8 cellular contexts compared by ENCODE assay signal in genomic region chr2:219498280-219499057, GRCh38. TPM values are rescaled to one million over a fixed set of nuclear protein-coding genes. Genes with fewer than 3 reads are reported as not detected.
A peak's percentile ranks its signal among the peaks of the same experiment; 100 is the strongest.
DNase-seq lines count a peak whose midpoint lies in the region; ATAC-seq and TF ChIP-seq lines count a peak whose summit lies in the region.

Gene GMPPA, plus strand, starts transcription at chr2:219498891. Its CDS starts 1,085 bp downstream, at chr2:219499976.

- H3K27ac Mint-ChIP-seq in activated T-cell treated with anti-CD3 and anti-CD28 coated beads, Interleukin-2, amount 50 U/mL, for 24 hours, result peak within 1 kb of the TSS; percentile 90

- H3K27me3 Mint-ChIP-seq in activated T-cell treated with anti-CD3 and anti-CD28 coated beads, Interleukin-2, amount 50 U/mL, for 24 hours, result peaks cover 50% of the 10 kb centered on the region

- H3K4me3 ChIP-seq in epithelial cell of proximal tubule (ENCODE audit: low read depth, low read length), result peak within 1 kb of the TSS; percentile 74

- peaks cover 34% of the 10 kb centered on the region for H3K36me3 Mint-ChIP-seq in activated T-cell treated with anti-CD3 and anti-CD28 coated beads, Interleukin-2, amount 50 U/mL, for 24 hours (ENCODE audit: low read depth)

- no peaks in the 10 kb centered on the region for H3K9me3 Mint-ChIP-seq in activated T-cell treated with anti-CD3 and anti-CD28 coated beads, Interleukin-2, amount 50 U/mL, for 24 hours

- peak; percentile 97 for ATAC-seq in GM21717 (IDR thresholded peaks at IDR 0.05; ENCODE audit: unreplicated experiment)

- DNase-seq in DMS153 treated with DMSO at 0.1 percent for 48 hours (lab: John Stamatoyannopoulos, UW; ENCODE audit: unreplicated experiment), result peak; percentile 96
- peak; percentile 100 for DNase-seq in KBM-7
- peak; percentile 95 for DNase-seq in activated T-cell treated with anti-CD3 and anti-CD28 coated beads, Interleukin-2, amount 50 U/mL, for 24 hours
- DNase-seq in epithelial cell of proximal tubule (ENCODE audit: low read depth), result peak; percentile 94
- DNase-seq in mucosa of gallbladder (ENCODE audit: low spot score), result peak; percentile 98
- DNase-seq in stimulated activated CD8-positive, alpha-beta memory T cell treated with anti-CD3 and anti-CD28 coated beads, Interleukin-4, amount 100 ng/mL, for 4 hours (ENCODE audit: low read depth in 2 of 2, low spot score in 1 of 2), result peak; percentile 81 to 84

- H3K4me3 Mint-ChIP-seq in activated T-cell treated with anti-CD3 and anti-CD28 coated beads, Interleukin-2, amount 50 U/mL, for 24 hours, result peak within 1 kb of the TSS; percentile 84

- H3K4me1 Mint-ChIP-seq in activated T-cell treated with anti-CD3 and anti-CD28 coated beads, Interleukin-2, amount 50 U/mL, for 24 hours (ENCODE audit: low read depth), result peaks cover 42% of the 10 kb centered on the region

- in situ Hi-C loops in KBM-7 (cut with MboI; ENCODE audit: low pct_unique_long_range_greater_than_20kb, low sequenced_read_pairs), result no loop called here

- TF ChIP-seq CTCF in epithelial cell of proximal tubule (conservative IDR thresholded peaks at IDR 0.05; ENCODE audit: low read depth, low read length), result no peak

TF ChIP-seq in PFSK-1, 5 proteins besides CTCF, POLR2A, EP300 and RAD21:
- TF ChIP-seq FOXP2 (optimal IDR thresholded peaks at IDR 0.05; ENCODE audit: borderline replicate concordance, extremely low read depth, extremely low read length, insufficient read depth), result peak; percentile 22
- TF ChIP-seq TAF1 (IDR thresholded peaks at IDR 0.05; ENCODE audit: borderline replicate concordance, insufficient read depth, low read length), result peak; percentile 85; the same call in 1 of the 2 replicates
- peak; percentile 87; the same call in 1 of the 2 replicates for TF ChIP-seq POLR2AphosphoS5 (IDR thresholded peaks at IDR 0.05; ENCODE audit: low read depth, low read length)
- peak; percentile 81; the same call in 1 of the 2 replicates for TF ChIP-seq SIN3A (IDR thresholded peaks at IDR 0.05; ENCODE audit: borderline replicate concordance, insufficient read depth, low read length)
- TF ChIP-seq, protein P1, sequence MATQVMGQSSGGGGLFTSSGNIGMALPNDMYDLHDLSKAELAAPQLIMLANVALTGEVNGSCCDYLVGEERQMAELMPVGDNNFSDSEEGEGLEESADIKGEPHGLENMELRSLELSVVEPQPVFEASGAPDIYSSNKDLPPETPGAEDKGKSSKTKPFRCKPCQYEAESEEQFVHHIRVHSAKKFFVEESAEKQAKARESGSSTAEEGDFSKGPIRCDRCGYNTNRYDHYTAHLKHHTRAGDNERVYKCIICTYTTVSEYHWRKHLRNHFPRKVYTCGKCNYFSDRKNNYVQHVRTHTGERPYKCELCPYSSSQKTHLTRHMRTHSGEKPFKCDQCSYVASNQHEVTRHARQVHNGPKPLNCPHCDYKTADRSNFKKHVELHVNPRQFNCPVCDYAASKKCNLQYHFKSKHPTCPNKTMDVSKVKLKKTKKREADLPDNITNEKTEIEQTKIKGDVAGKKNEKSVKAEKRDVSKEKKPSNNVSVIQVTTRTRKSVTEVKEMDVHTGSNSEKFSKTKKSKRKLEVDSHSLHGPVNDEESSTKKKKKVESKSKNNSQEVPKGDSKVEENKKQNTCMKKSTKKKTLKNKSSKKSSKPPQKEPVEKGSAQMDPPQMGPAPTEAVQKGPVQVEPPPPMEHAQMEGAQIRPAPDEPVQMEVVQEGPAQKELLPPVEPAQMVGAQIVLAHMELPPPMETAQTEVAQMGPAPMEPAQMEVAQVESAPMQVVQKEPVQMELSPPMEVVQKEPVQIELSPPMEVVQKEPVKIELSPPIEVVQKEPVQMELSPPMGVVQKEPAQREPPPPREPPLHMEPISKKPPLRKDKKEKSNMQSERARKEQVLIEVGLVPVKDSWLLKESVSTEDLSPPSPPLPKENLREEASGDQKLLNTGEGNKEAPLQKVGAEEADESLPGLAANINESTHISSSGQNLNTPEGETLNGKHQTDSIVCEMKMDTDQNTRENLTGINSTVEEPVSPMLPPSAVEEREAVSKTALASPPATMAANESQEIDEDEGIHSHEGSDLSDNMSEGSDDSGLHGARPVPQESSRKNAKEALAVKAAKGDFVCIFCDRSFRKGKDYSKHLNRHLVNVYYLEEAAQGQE (IDR thresholded peaks at IDR 0.05; ENCODE audit: insufficient read depth in 1 of 2, low read depth in 2 of 2, low read length in 2 of 2), result peak in 1 of 2 experiments; percentile 61; a peak in 1 of 4 replicates

RNA-seq across cellular contexts. Expression of gene GMPPA, which starts in this region (rescaled TPM):
- 59.1 TPM for polyA plus RNA-seq in PFSK-1 (2012; ENCODE audit: insufficient read length, low read depth)
- 27.2 and 35.3 TPM in 2 replicates for total RNA-seq in epithelial cell of proximal tubule
- total RNA-seq in mucosa of gallbladder, result 49.2 TPM

Comparison
In these comparisons a context has a peak if more than half of its experiments do, and no peak if none do; other contexts are left out.
1. Peak in every context shown above with its lines: DNase-seq, ATAC-seq and H3K4me3 ChIP-seq.